In genomic region chr7:28181921-28182517, GRCh38 we compare ENCODE assay signal across 11 cellular contexts. TPM values are rescaled to one million over a fixed set of nuclear protein-coding genes. Genes with fewer than 3 reads are reported as not detected.
DNase-seq lines count a peak whose midpoint lies in the region; ATAC-seq and TF ChIP-seq lines count a peak whose summit lies in the region.
"Had no signal": no experiment of that assay in that cellular context is flagged by ENCODE, and none has a peak within 500 bp of the region (broad histone marks: within the 10 kb centered on the region; RNA-seq: fewer than 3 reads in every experiment).

No MANE protein-coding gene starts in this region.

- peaks cover 14 to 39% of the 10 kb centered on the region in 2 donors for H3K4me1 ChIP-seq in thyroid gland

- TF ChIP-seq CTCF in activated B cell treated with CpG ODN at 0.5 μM for 24 hours (IDR thresholded peaks at IDR 0.05) (no peak), thyroid gland (IDR thresholded peaks at IDR 0.05) (no peak)

- H3K4me3 Mint-ChIP-seq in activated T-cell treated with anti-CD3 and anti-CD28 coated beads, Interleukin-2, amount 50 U/mL, for 4 hours = peak overlapping the region; percentile 29
- no peak overlapping the region for H3K4me3 Mint-ChIP-seq in activated T-cell treated with anti-CD3 and anti-CD28 coated beads, Interleukin-2, amount 50 U/mL, for 24 hours
- H3K4me3 Mint-ChIP-seq in activated B cell treated with CpG ODN at 0.5 μM for 24 hours = peak overlapping the region; percentile 55

- H3K4me1 Mint-ChIP-seq in activated T-cell treated with anti-CD3 and anti-CD28 coated beads, Interleukin-2, amount 50 U/mL, for 4 hours (ENCODE audit: low read depth) = peaks cover 24% of the 10 kb centered on the region
- H3K4me1 Mint-ChIP-seq in activated T-cell treated with anti-CD3 and anti-CD28 coated beads, Interleukin-2, amount 50 U/mL, for 24 hours (ENCODE audit: low read depth) = peaks cover 27% of the 10 kb centered on the region
- peaks cover 57% of the 10 kb centered on the region for H3K4me1 Mint-ChIP-seq in activated B cell treated with CpG ODN at 0.5 μM for 24 hours

- H3K27ac Mint-ChIP-seq in activated T-cell treated with anti-CD3 and anti-CD28 coated beads, Interleukin-2, amount 50 U/mL, for 24 hours = no peak overlapping the region
- H3K27ac Mint-ChIP-seq in activated B cell treated with CpG ODN at 0.5 μM for 24 hours = peak overlapping the region; percentile 85

- no peaks in the 10 kb centered on the region for H3K9me3 Mint-ChIP-seq in activated T-cell treated with anti-CD3 and anti-CD28 coated beads, Interleukin-2, amount 50 U/mL, for 4 hours
- H3K9me3 Mint-ChIP-seq in activated T-cell treated with anti-CD3 and anti-CD28 coated beads, Interleukin-2, amount 50 U/mL, for 24 hours = no peaks in the 10 kb centered on the region
- no peaks in the 10 kb centered on the region for H3K9me3 Mint-ChIP-seq in activated B cell treated with CpG ODN at 0.5 μM for 24 hours

- 48 to 61% methylated on average over 3 of the region's 3 CpGs for WGBS in thyroid gland, 2 donors

- no peak for DNase-seq in activated T-cell treated with anti-CD3 and anti-CD28 coated beads, Interleukin-2, amount 50 U/mL, for 4 hours
- DNase-seq in activated T-cell treated with anti-CD3 and anti-CD28 coated beads, Interleukin-2, amount 50 U/mL, for 24 hours = no peak
- no peak for DNase-seq in activated B cell treated with CpG ODN at 0.5 μM for 24 hours
- peak; percentile 41 for DNase-seq in myocyte (ENCODE audit: low read depth)
- DNase-seq in thyroid gland = peak; percentile 15 to 20
- DNase-seq in NCI-H748 treated with DMSO at 0.1 percent for 48 hours (lab: John Stamatoyannopoulos, UW) = no peak
- no peak for DNase-seq in SKM-1 treated with dmso at 0.1 percent for 144 hours (lab: John Stamatoyannopoulos, UW; ENCODE audit: unreplicated experiment)
- DNase-seq in ecto neural progenitor cell (ENCODE audit: low spot score) = no peak
- DNase-seq: amniotic stem cell, NCI-H1048 had no signal

- ATAC-seq in activated T-cell treated with anti-CD3 and anti-CD28 coated beads, Interleukin-2, amount 50 U/mL, for 4 hours = no peak
- ATAC-seq in activated B cell treated with CpG ODN at 0.5 μM for 24 hours (ENCODE audit: low read depth) = no peak

- no peaks in the 10 kb centered on the region for H3K27me3 Mint-ChIP-seq in activated T-cell treated with anti-CD3 and anti-CD28 coated beads, Interleukin-2, amount 50 U/mL, for 4 hours (ENCODE audit: low read depth)
- peaks cover 17% of the 10 kb centered on the region for H3K27me3 Mint-ChIP-seq in activated T-cell treated with anti-CD3 and anti-CD28 coated beads, Interleukin-2, amount 50 U/mL, for 24 hours
- H3K27me3 Mint-ChIP-seq in activated B cell treated with CpG ODN at 0.5 μM for 24 hours = no peaks in the 10 kb centered on the region

- no peaks in the 10 kb centered on the region for H3K27me3 ChIP-seq in thyroid gland
- H3K27me3 ChIP-seq: neutrophil had no signal

- H3K9me3 ChIP-seq in thyroid gland = no peaks in the 10 kb centered on the region
- H3K9me3 ChIP-seq: neutrophil had no signal

- CTCF ChIA-PET in activated B cell treated with CpG ODN at 0.5 μM for 24 hours (lab: Charles Lee) = interaction anchor here (0.7 to 1.4 kb wide), 3 partner anchors 30 to 90 kb away, joined by 3 to 4 read pairs (median 3); no protein-coding TSS in a partner anchor

- no peak for TF ChIP-seq POLR2A in thyroid gland (IDR thresholded peaks at IDR 0.05)

- peak overlapping the region in 2 of 3 donors; percentile 30 to 95 for H3K27ac ChIP-seq in thyroid gland

- no peak overlapping the region for H3K4me3 ChIP-seq in thyroid gland (replicated peaks in 1 of 3)

- H3K36me3 ChIP-seq in thyroid gland = no peaks in the 10 kb centered on the region
- H3K36me3 ChIP-seq: neutrophil had no signal

- H3K36me3 Mint-ChIP-seq in activated T-cell treated with anti-CD3 and anti-CD28 coated beads, Interleukin-2, amount 50 U/mL, for 4 hours (ENCODE audit: insufficient read depth) = no peaks in the 10 kb centered on the region
- H3K36me3 Mint-ChIP-seq in activated T-cell treated with anti-CD3 and anti-CD28 coated beads, Interleukin-2, amount 50 U/mL, for 24 hours (ENCODE audit: low read depth) = no peaks in the 10 kb centered on the region
- peaks cover 10% of the 10 kb centered on the region for H3K36me3 Mint-ChIP-seq in activated B cell treated with CpG ODN at 0.5 μM for 24 hours (ENCODE audit: low read depth)

- POLR2A ChIA-PET in activated B cell treated with CpG ODN at 0.5 μM for 24 hours (lab: Charles Lee) = interaction anchor here (0.5 to 5.0 kb wide), 4 partner anchors 12 to 114 kb away, joined by 3 to 69 read pairs (median 4); no protein-coding TSS in a partner anchor

- intact Hi-C loops in activated B cell treated with CpG ODN at 0.5 μM for 24 hours (cut with micrococcal nuclease) = loop anchor here (1.0 to 5.0 kb wide), 5 partner anchors 15 to 985 kb away; partner anchors contain the start of gene CREB5
- intact Hi-C loops in thyroid gland (cut with DNase I) = no loop called here

RNA-seq across cellular contexts. Expression of gene JAZF1, which starts 1.4 kb away (rescaled TPM):
- total RNA-seq in activated T-cell treated with anti-CD3 and anti-CD28 coated beads, Interleukin-2, amount 50 U/mL, for 4 hours = 10 to 100 TPM; 14.9 to 19.3 (median 19.0) TPM
- total RNA-seq in activated B cell treated with CpG ODN at 0.5 μM for 24 hours (49.5 and 54.8 TPM in 2 replicates), myocyte (5.2 and 9.3 TPM in 2 replicates), thyroid gland (10 to 100 TPM; 12.7 to 19.2 (median 14.7) TPM)
- polyA plus RNA-seq in myocyte (2012) = 18.9 TPM

Comparison
In these comparisons a context has a peak if more than half of its experiments do, and no peak if none do; other contexts are left out.
1. DNase-seq: peak in myocyte (single experiment) and thyroid gland (2 of 2); none in activated T-cell treated with anti-CD3 and anti-CD28 coated beads, Interleukin-2, amount 50 U/mL, for 4 hours (single experiment), activated T-cell treated with anti-CD3 and anti-CD28 coated beads, Interleukin-2, amount 50 U/mL, for 24 hours (single experiment), activated B cell treated with CpG ODN at 0.5 μM for 24 hours (single experiment), NCI-H748 treated with DMSO at 0.1 percent for 48 hours (single experiment), SKM-1 treated with dmso at 0.1 percent for 144 hours (single experiment) and ecto neural progenitor cell (single experiment).